Comparison of ENCODE assay signal across 1 cellular context in genomic region chr2:176923205-176923604, GRCh38.
TF ChIP-seq lines count a peak whose summit lies in the region.

No MANE protein-coding gene starts in this region.

TF ChIP-seq in H1, 55 proteins besides CTCF, POLR2A, EP300 and RAD21 (continued from another document):
- no peak for TF ChIP-seq E2F6 (IDR thresholded peaks at IDR 0.05)
- TF ChIP-seq KDM1A (IDR thresholded peaks at IDR 0.05; ENCODE audit: borderline replicate concordance, low read length), result no peak
- TF ChIP-seq, protein P1, sequence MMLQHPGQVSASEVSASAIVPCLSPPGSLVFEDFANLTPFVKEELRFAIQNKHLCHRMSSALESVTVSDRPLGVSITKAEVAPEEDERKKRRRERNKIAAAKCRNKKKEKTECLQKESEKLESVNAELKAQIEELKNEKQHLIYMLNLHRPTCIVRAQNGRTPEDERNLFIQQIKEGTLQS (IDR thresholded peaks at IDR 0.05; ENCODE audit: insufficient read depth, low read depth, low read length), result no peak
- TF ChIP-seq RXRA (IDR thresholded peaks at IDR 0.05; ENCODE audit: insufficient read depth, low read depth, low read length), result no peak
